31 cellular contexts compared by ENCODE assay signal in genomic region chr20:32837157-32837556, GRCh38. TPM values are rescaled to one million over a fixed set of nuclear protein-coding genes. Genes with fewer than 3 reads are reported as not detected.
"Had no signal": no experiment of that assay in that cellular context is flagged by ENCODE, and none has a peak within 500 bp of the region (broad histone marks: within the 10 kb centered on the region; RNA-seq: fewer than 3 reads in every experiment).

No MANE protein-coding gene starts in this region.

- ATAC-seq: activated CD4-positive, CD25-positive, alpha-beta regulatory T cell treated with anti-CD3 and anti-CD28 coated beads, Interleukin-2, amount 50 U/mL, for 24 hours; activated CD8-positive, alpha-beta memory T cell treated with anti-CD3 and anti-CD28 coated beads, Interleukin-2, amount 10 ng/mL, durations not matched to agents 7 days and 5 days; activated T-cell treated with anti-CD3 and anti-CD28 coated beads, Interleukin-2, amount 50 U/mL, for 72 hours; gastrocnemius medialis; psoas muscle; stimulated activated naive B cell treated with anti-CD40 and anti-IgM and Interleukin-4, amounts not matched to agents 10 μg/mL and 1 μg/mL and 100 μg/mL, for 72 hours; T-helper 17 cell; upper lobe of right lung had no signal

- H3K4me3 Mint-ChIP-seq: activated CD4-positive, alpha-beta memory T cell treated with anti-CD3 and anti-CD28 coated beads, Interleukin-2, amount 10 ng/mL, durations not matched to agents 7 days and 5 days; activated CD8-positive, alpha-beta memory T cell treated with anti-CD3 and anti-CD28 coated beads, Interleukin-2, amount 10 ng/mL, durations not matched to agents 7 days and 5 days; activated naive CD4-positive, alpha-beta T cell treated with anti-CD3 and anti-CD28 coated beads, Interleukin-2, amount 10 ng/mL, durations not matched to agents 7 days and 5 days; activated T-cell treated with anti-CD3 and anti-CD28 coated beads, Interleukin-2, amount 50 U/mL, for 72 hours; naive B cell; neural progenitor cell; stimulated activated naive B cell treated with anti-CD40 and anti-IgM and Interleukin-4, amounts not matched to agents 10 μg/mL and 1 μg/mL and 100 μg/mL, for 72 hours; T-helper 17 cell had no signal

- H3K27ac Mint-ChIP-seq: activated CD4-positive, alpha-beta memory T cell treated with anti-CD3 and anti-CD28 coated beads, Interleukin-2, amount 10 ng/mL, durations not matched to agents 7 days and 5 days; activated CD8-positive, alpha-beta memory T cell treated with anti-CD3 and anti-CD28 coated beads, Interleukin-2, amount 10 ng/mL, durations not matched to agents 7 days and 5 days; activated naive CD4-positive, alpha-beta T cell treated with anti-CD3 and anti-CD28 coated beads, Interleukin-2, amount 10 ng/mL, durations not matched to agents 7 days and 5 days; activated T-cell treated with anti-CD3 and anti-CD28 coated beads, Interleukin-2, amount 50 U/mL, for 72 hours; neural progenitor cell; stimulated activated naive B cell treated with anti-CD40 and anti-IgM and Interleukin-4, amounts not matched to agents 10 μg/mL and 1 μg/mL and 100 μg/mL, for 72 hours; T-helper 17 cell had no signal

- H3K4me2 ChIP-seq: neural progenitor cell, smooth muscle cell had no signal

- H3K27me3 ChIP-seq: gastrocnemius medialis, neural progenitor cell, stomach, tibial artery, upper lobe of right lung had no signal

- H3K4me3 ChIP-seq: gastrocnemius medialis, left ventricle myocardium inferior, lung, neural progenitor cell, psoas muscle, smooth muscle cell, stomach, tibial artery, upper lobe of right lung had no signal

- H3K27ac ChIP-seq: gastrocnemius medialis, left ventricle myocardium inferior, neural progenitor cell, parathyroid adenoma, psoas muscle, stomach, tibial artery, upper lobe of right lung, WERI-Rb-1 had no signal

- H3K4me1 Mint-ChIP-seq: neural progenitor cell had no signal

- DNase-seq: activated CD4-positive, alpha-beta memory T cell treated with anti-CD3 and anti-CD28 coated beads, Interleukin-2, amount 10 ng/mL, durations not matched to agents 7 days and 5 days; activated CD4-positive, alpha-beta T cell treated with anti-CD3 and anti-CD28 coated beads for 48 hours; activated CD8-positive, alpha-beta memory T cell treated with anti-CD3 and anti-CD28 coated beads, Interleukin-2, amount 10 ng/mL, durations not matched to agents 7 days and 5 days; activated effector memory CD4-positive, alpha-beta T cell treated with Interleukin-2 at 50 U/mL for 16 hours; activated naive CD4-positive, alpha-beta T cell treated with anti-CD3 and anti-CD28 coated beads, Interleukin-2, amount 10 ng/mL, durations not matched to agents 7 days and 5 days; activated T-cell treated with anti-CD3 and anti-CD28 coated beads for 4 hours; activated T-cell treated with anti-CD3 and anti-CD28 coated beads, Interleukin-2, amount 50 U/mL, for 72 hours; anterior cingulate cortex; effector CD8-positive, alpha-beta T cell; erythroblast; gastrocnemius medialis; glutamatergic neuron; left ventricle myocardium inferior; naive B cell; occipital lobe; psoas muscle; stimulated activated CD4-positive, alpha-beta T cell treated with anti-CD3 and anti-CD28 coated beads, Interleukin-1b, Interleukin-23, amount 100 ng/mL, for 48 hours; stimulated activated naive B cell treated with anti-CD40 and anti-IgM and Interleukin-4, amounts not matched to agents 10 μg/mL and 1 μg/mL and 100 μg/mL, for 72 hours; stomach; SW 1271; T-helper 17 cell; T1000; tibial artery; upper lobe of right lung; WERI-Rb-1 had no signal

- H3K4me1 ChIP-seq: gastrocnemius medialis, neural progenitor cell, parathyroid adenoma, psoas muscle, upper lobe of right lung had no signal

- H3K27me3 Mint-ChIP-seq: activated CD4-positive, alpha-beta memory T cell treated with anti-CD3 and anti-CD28 coated beads, Interleukin-2, amount 10 ng/mL, durations not matched to agents 7 days and 5 days; activated CD8-positive, alpha-beta memory T cell treated with anti-CD3 and anti-CD28 coated beads, Interleukin-2, amount 10 ng/mL, durations not matched to agents 7 days and 5 days; activated naive CD4-positive, alpha-beta T cell treated with anti-CD3 and anti-CD28 coated beads, Interleukin-2, amount 10 ng/mL, durations not matched to agents 7 days and 5 days; naive B cell; stimulated activated naive B cell treated with anti-CD40 and anti-IgM and Interleukin-4, amounts not matched to agents 10 μg/mL and 1 μg/mL and 100 μg/mL, for 72 hours; T-helper 17 cell had no signal

- H3K9ac ChIP-seq: neural progenitor cell, parathyroid adenoma had no signal

- H3K9me3 ChIP-seq: gastrocnemius medialis, left ventricle myocardium inferior, psoas muscle, stomach, tibial artery, upper lobe of right lung had no signal

- H3K9me3 Mint-ChIP-seq: activated CD4-positive, alpha-beta memory T cell treated with anti-CD3 and anti-CD28 coated beads, Interleukin-2, amount 10 ng/mL, durations not matched to agents 7 days and 5 days; activated naive CD4-positive, alpha-beta T cell treated with anti-CD3 and anti-CD28 coated beads, Interleukin-2, amount 10 ng/mL, durations not matched to agents 7 days and 5 days; activated T-cell treated with anti-CD3 and anti-CD28 coated beads, Interleukin-2, amount 50 U/mL, for 72 hours; naive B cell; neural progenitor cell; stimulated activated naive B cell treated with anti-CD40 and anti-IgM and Interleukin-4, amounts not matched to agents 10 μg/mL and 1 μg/mL and 100 μg/mL, for 72 hours had no signal

RNA-seq across cellular contexts. Expression of gene EFCAB8, which starts 21.6 kb away (rescaled TPM):
- total RNA-seq: dermis microvascular lymphatic vessel endothelial cell, gastrocnemius medialis, left ventricle myocardium inferior, occipital lobe had no signal
- polyA plus RNA-seq: stomach had no signal
